17 cellular contexts compared by ENCODE assay signal in the genomic region with DNA sequence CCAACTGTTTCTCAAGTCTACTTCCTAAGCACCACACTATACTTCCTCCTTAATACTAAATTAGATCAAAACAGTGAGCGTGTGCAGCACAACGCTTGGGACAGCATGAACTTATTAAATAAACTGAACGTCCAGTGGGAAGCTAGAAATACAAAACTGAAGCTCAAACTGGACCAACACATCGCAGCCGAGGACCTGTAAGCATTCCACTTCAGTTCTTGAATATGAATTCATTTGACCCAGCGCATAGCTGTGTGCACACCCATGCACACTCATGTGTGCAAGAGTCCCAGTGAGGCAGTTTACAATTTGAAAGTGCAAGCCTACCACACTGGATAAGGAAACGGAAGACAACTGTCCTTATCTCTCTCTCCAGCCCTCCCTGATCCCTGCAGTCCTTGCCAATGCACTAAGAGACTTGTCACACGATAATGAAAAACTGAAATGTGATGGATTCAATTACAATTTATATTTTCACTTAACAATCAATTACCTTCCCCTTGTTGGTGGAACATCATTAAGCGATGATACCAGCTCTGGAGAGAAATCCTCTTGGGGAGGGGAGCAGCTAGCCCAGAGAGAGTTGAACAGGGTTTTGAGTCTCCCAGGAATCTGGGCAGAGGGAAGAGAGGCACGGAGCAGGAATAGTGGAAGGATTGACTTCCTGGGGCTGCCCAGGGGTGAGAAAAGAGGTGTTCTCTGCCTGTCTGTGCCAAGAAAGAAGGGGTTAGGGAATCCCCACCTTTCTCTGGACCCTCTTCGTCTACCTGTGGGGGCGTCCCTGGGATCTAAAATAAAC.
"Had no signal": no experiment of that assay in that cellular context is flagged by ENCODE, and none has a peak within 500 bp of the region (broad histone marks: within the 10 kb centered on the region; RNA-seq: fewer than 3 reads in every experiment).

No MANE protein-coding gene starts in this region.

- H3K27me3 Mint-ChIP-seq: stimulated activated naive B cell treated with anti-CD40 and anti-IgM and Interleukin-4, amounts not matched to agents 10 μg/mL and 1 μg/mL and 100 μg/mL, for 72 hours had no signal

- H3K27ac ChIP-seq: brain microvascular endothelial cell, left ventricle myocardium inferior, right atrium auricular region, skin epidermis, tibial artery, uterus had no signal

- H3K36me3 ChIP-seq: brain microvascular endothelial cell, left ventricle myocardium inferior, right atrium auricular region, tibial artery, uterus had no signal

- H3K27ac Mint-ChIP-seq: activated naive CD8-positive, alpha-beta T cell treated with anti-CD3 and anti-CD28 coated beads, Interleukin-2, amount 10 ng/mL, durations not matched to agents 7 days and 5 days; activated T-helper 1 cell treated with anti-CD3 and anti-CD28 coated beads, Interleukin-12 subunit alpha, Interleukin-12 subunit beta, Interleukin-2, Interleukin-4 antibody, amounts not matched to agents 30 ng/mL and 10 ng/mL and 1 ng/mL, durations not matched to agents 14 hours and 24 hours and 36 hours; natural killer cell; progenitor cell of endocrine pancreas; stimulated activated naive B cell treated with anti-CD40 and anti-IgM and Interleukin-4, amounts not matched to agents 10 μg/mL and 1 μg/mL and 100 μg/mL, for 72 hours had no signal

- H3K4me1 ChIP-seq: left ventricle myocardium inferior, right atrium auricular region, tibial artery, uterus had no signal

- H3K4me3 ChIP-seq: left ventricle myocardium inferior, right atrium auricular region, skin epidermis, tibial artery, uterus had no signal

- H3K9me3 ChIP-seq: uterus had no signal

- DNase-seq: activated CD4-positive, alpha-beta T cell treated with anti-CD3 and anti-CD28 coated beads, Interleukin-2, amount 50 U/mL, for 1 hour; activated naive CD8-positive, alpha-beta T cell treated with anti-CD3 and anti-CD28 coated beads, Interleukin-2, amount 10 ng/mL, durations not matched to agents 7 days and 5 days; anterior cingulate cortex; cortex of kidney; effector CD8-positive, alpha-beta T cell; foreskin melanocyte; left ventricle myocardium inferior; natural killer cell; stimulated activated CD4-positive, alpha-beta T cell treated with anti-CD3 and anti-CD28 coated beads, Interleukin-4, amount 100 ng/mL, for 1 hour; stimulated activated naive B cell treated with anti-CD40 and anti-IgM and Interleukin-4, amounts not matched to agents 10 μg/mL and 1 μg/mL and 100 μg/mL, for 72 hours; tibial artery; uterus had no signal

- H3K4me1 Mint-ChIP-seq: activated naive CD8-positive, alpha-beta T cell treated with anti-CD3 and anti-CD28 coated beads, Interleukin-2, amount 10 ng/mL, durations not matched to agents 7 days and 5 days; natural killer cell; stimulated activated naive B cell treated with anti-CD40 and anti-IgM and Interleukin-4, amounts not matched to agents 10 μg/mL and 1 μg/mL and 100 μg/mL, for 72 hours had no signal

- H3K27me3 ChIP-seq: brain microvascular endothelial cell, right atrium auricular region, tibial artery, uterus had no signal

- H3K36me3 Mint-ChIP-seq: activated naive CD8-positive, alpha-beta T cell treated with anti-CD3 and anti-CD28 coated beads, Interleukin-2, amount 10 ng/mL, durations not matched to agents 7 days and 5 days; natural killer cell; stimulated activated naive B cell treated with anti-CD40 and anti-IgM and Interleukin-4, amounts not matched to agents 10 μg/mL and 1 μg/mL and 100 μg/mL, for 72 hours had no signal

- H3K4me3 Mint-ChIP-seq: activated naive CD8-positive, alpha-beta T cell treated with anti-CD3 and anti-CD28 coated beads, Interleukin-2, amount 10 ng/mL, durations not matched to agents 7 days and 5 days; activated T-helper 1 cell treated with anti-CD3 and anti-CD28 coated beads, Interleukin-12 subunit alpha, Interleukin-12 subunit beta, Interleukin-2, Interleukin-4 antibody, amounts not matched to agents 30 ng/mL and 10 ng/mL and 1 ng/mL, durations not matched to agents 14 hours and 24 hours and 36 hours; natural killer cell; stimulated activated naive B cell treated with anti-CD40 and anti-IgM and Interleukin-4, amounts not matched to agents 10 μg/mL and 1 μg/mL and 100 μg/mL, for 72 hours had no signal

- H3K9me3 Mint-ChIP-seq: activated T-helper 1 cell treated with anti-CD3 and anti-CD28 coated beads, Interleukin-12 subunit alpha, Interleukin-12 subunit beta, Interleukin-2, Interleukin-4 antibody, amounts not matched to agents 30 ng/mL and 10 ng/mL and 1 ng/mL, durations not matched to agents 14 hours and 24 hours and 36 hours had no signal
